ENCODE assay signal across 8 cellular contexts in genomic region chr18:79524181-79525078, GRCh38.
DNase-seq lines count a peak whose midpoint lies in the region; ATAC-seq and FAIRE-seq lines count a peak whose summit lies in the region.

No MANE protein-coding gene starts in this region.

- peak overlapping the region; percentile 75 for H3K4me3 Mint-ChIP-seq in activated CD4-positive, alpha-beta memory T cell treated with anti-CD3 and anti-CD28 coated beads for 36 hours

- H3K36me3 Mint-ChIP-seq in activated CD4-positive, alpha-beta memory T cell treated with anti-CD3 and anti-CD28 coated beads for 36 hours = peaks cover 18% of the 10 kb centered on the region

- no peaks in the 10 kb centered on the region for H3K27me3 Mint-ChIP-seq in activated CD4-positive, alpha-beta memory T cell treated with anti-CD3 and anti-CD28 coated beads for 36 hours

- FAIRE-seq in frontal cortex (lab: Jason Lieb, UNC) = no peak

- peak; percentile 68 for DNase-seq in activated CD4-positive, alpha-beta memory T cell treated with anti-CD3 and anti-CD28 coated beads for 36 hours
- DNase-seq in mesenteric fat pad (ENCODE audit: low spot score) (peak; percentile 88), NCI-H1417 (lab: John Stamatoyannopoulos, UW) (no peak), NCI-H2107 (lab: John Stamatoyannopoulos, UW) (no peak), frontal cortex (ENCODE audit: low spot score in 2 of 2) (no peak)

- H3K27ac Mint-ChIP-seq in activated CD4-positive, alpha-beta memory T cell treated with anti-CD3 and anti-CD28 coated beads for 36 hours = peak overlapping the region; percentile 99

- POLR2A ChIA-PET in activated CD4-positive, alpha-beta memory T cell treated with anti-CD3 and anti-CD28 coated beads for 36 hours (lab: Charles Lee) = interaction anchor here (0.8 to 2.9 kb wide), 10 partner anchors 18 to 158 kb away, joined by 3 to 63 read pairs (median 14); partner anchors contain the start of gene NFATC1

- H3K4me1 Mint-ChIP-seq in activated CD4-positive, alpha-beta memory T cell treated with anti-CD3 and anti-CD28 coated beads for 36 hours (ENCODE audit: low read depth) = peaks cover 59% of the 10 kb centered on the region

- intact Hi-C loops in activated CD4-positive, alpha-beta memory T cell treated with anti-CD3 and anti-CD28 coated beads for 36 hours (cut with micrococcal nuclease) = loop anchor here (1.0 to 10.0 kb wide), 3 partner anchors 120 to 460 kb away; partner anchors contain the start of gene ATP9B

- no peaks in the 10 kb centered on the region for H3K9me3 Mint-ChIP-seq in activated CD4-positive, alpha-beta memory T cell treated with anti-CD3 and anti-CD28 coated beads for 36 hours

- CTCF ChIA-PET in activated CD4-positive, alpha-beta memory T cell treated with anti-CD3 and anti-CD28 coated beads for 36 hours (lab: Charles Lee) = interaction anchor here (1.3 to 10.3 kb wide), 8 partner anchors 16 to 145 kb away, joined by 5 to 176 read pairs (median 14); partner anchors contain the start of gene NFATC1

- ATAC-seq in GM19328 (IDR thresholded peaks at IDR 0.05; ENCODE audit: unreplicated experiment) (peak; percentile 27), HG03135 (IDR thresholded peaks at IDR 0.05; ENCODE audit: unreplicated experiment) (peak; percentile 36), GM18873 (IDR thresholded peaks at IDR 0.05; ENCODE audit: low FRiP score, unreplicated experiment) (no peak)

Comparison
In these comparisons a context has a peak if more than half of its experiments do, and no peak if none do; other contexts are left out.
1. DNase-seq: peak in activated CD4-positive, alpha-beta memory T cell treated with anti-CD3 and anti-CD28 coated beads for 36 hours (single experiment) and mesenteric fat pad (single experiment); none in NCI-H1417 (0 of 3), NCI-H2107 (single experiment) and frontal cortex (0 of 2).